Comparison of ENCODE assay signal across 20 cellular contexts in the genomic region with DNA sequence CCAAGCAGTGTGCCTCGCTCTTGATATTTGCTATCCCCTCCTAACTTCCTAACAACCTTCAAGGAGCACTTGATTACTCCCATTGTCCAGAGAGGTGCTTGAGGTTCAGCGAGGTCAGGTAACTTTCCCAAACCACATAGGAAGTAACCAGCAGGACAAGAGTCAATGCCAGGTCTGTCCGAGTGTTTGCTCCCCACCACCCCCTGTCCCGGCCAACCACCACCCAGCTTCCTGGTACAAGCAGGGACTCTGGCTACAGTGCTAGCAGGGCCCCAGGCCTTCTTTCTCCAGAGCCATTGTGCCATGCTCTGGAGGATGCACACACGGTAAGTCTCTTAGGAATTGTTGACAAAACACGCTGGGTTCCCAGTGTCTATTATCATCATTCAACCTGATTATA. TPM values are rescaled to one million over a fixed set of nuclear protein-coding genes. Genes with fewer than 3 reads are reported as not detected.
DNase-seq lines count a peak whose midpoint lies in the region; ATAC-seq and TF ChIP-seq lines count a peak whose summit lies in the region.
"Had no signal": no experiment of that assay in that cellular context is flagged by ENCODE, and none has a peak within 500 bp of the region (broad histone marks: within the 10 kb centered on the region; RNA-seq: fewer than 3 reads in every experiment).

No MANE protein-coding gene starts in this region.

- H3K4me1 Mint-ChIP-seq in activated CD4-positive, alpha-beta memory T cell treated with anti-CD3 and anti-CD28 coated beads for 36 hours (ENCODE audit: low read depth), result peaks cover 54% of the 10 kb centered on the region
- H3K4me1 Mint-ChIP-seq in activated CD4-positive, alpha-beta memory T cell treated with anti-CD3 and anti-CD28 coated beads, Interleukin-2, amount 10 ng/mL, durations not matched to agents 7 days and 5 days, result peaks cover 36% of the 10 kb centered on the region
- H3K4me1 Mint-ChIP-seq in effector memory CD8-positive, alpha-beta T cell (ENCODE audit: low read depth in 2 of 2), result peaks cover 32 to 40% of the 10 kb centered on the region in 2 donors
- peaks cover 33 to 74% (median 60%) of the 10 kb centered on the region in 7 donors for H3K4me1 Mint-ChIP-seq in naive thymus-derived CD4-positive, alpha-beta T cell

- H3K27ac Mint-ChIP-seq in activated CD4-positive, alpha-beta memory T cell treated with anti-CD3 and anti-CD28 coated beads for 36 hours, result peak overlapping the region; percentile 25
- H3K27ac Mint-ChIP-seq in activated CD4-positive, alpha-beta memory T cell treated with anti-CD3 and anti-CD28 coated beads, Interleukin-2, amount 10 ng/mL, durations not matched to agents 7 days and 5 days, result no peak overlapping the region
- H3K27ac Mint-ChIP-seq in effector memory CD8-positive, alpha-beta T cell, result peak overlapping the region; percentile 44 to 74
- H3K27ac Mint-ChIP-seq in naive thymus-derived CD4-positive, alpha-beta T cell, result peak overlapping the region; percentile 38 to 100 (median 96)
- H3K27ac Mint-ChIP-seq: natural killer cell had no signal

- POLR2A ChIA-PET in activated CD4-positive, alpha-beta memory T cell treated with anti-CD3 and anti-CD28 coated beads for 36 hours (lab: Charles Lee), result no interaction called here
- POLR2A ChIA-PET in activated CD4-positive, alpha-beta memory T cell treated with anti-CD3 and anti-CD28 coated beads, Interleukin-2, amount 10 ng/mL, durations not matched to agents 7 days and 5 days (lab: Charles Lee), result no interaction called here
- POLR2A ChIA-PET in naive thymus-derived CD4-positive, alpha-beta T cell (lab: Charles Lee), result interaction anchor here (1.1 to 1.5 kb wide), 3 partner anchors 9 to 25 kb away, joined by 3 to 4 read pairs (median 4); no protein-coding TSS in a partner anchor

- no peaks in the 10 kb centered on the region for H3K36me3 ChIP-seq in MM.1S (replicated peaks; ENCODE audit: insufficient read depth, low read length)
- peaks cover 3 to 59% (median 6%) of the 10 kb centered on the region in 3 experiments for H3K36me3 ChIP-seq in naive thymus-derived CD4-positive, alpha-beta T cell (ENCODE audit: control insufficient read depth in 2 of 3, insufficient read depth in 3 of 3, low read length in 3 of 3)
- H3K36me3 ChIP-seq: brain microvascular endothelial cell, MG63 had no signal

- no peak for DNase-seq in activated CD4-positive, alpha-beta memory T cell treated with anti-CD3 and anti-CD28 coated beads for 36 hours
- DNase-seq in activated CD4-positive, alpha-beta memory T cell treated with anti-CD3 and anti-CD28 coated beads, Interleukin-2, amount 10 ng/mL, durations not matched to agents 7 days and 5 days, result no peak
- DNase-seq in MM.1S (no peak), NCI-H2107 (lab: John Stamatoyannopoulos, UW) (no peak)
- no peak for DNase-seq in effector memory CD8-positive, alpha-beta T cell
- DNase-seq in naive thymus-derived CD4-positive, alpha-beta T cell, result no peak
- DNase-seq: brain microvascular endothelial cell; DMS 273 treated with DMSO at 0.1 percent for 48 hours; HCEC 1CT; mesendoderm; MG63; natural killer cell; NCI-H1436 treated with DMSO at 0.1 percent for 48 hours; NCI-H82; SHP77; stimulated activated CD8-positive, alpha-beta memory T cell treated with anti-CD3 and anti-CD28 coated beads, Interleukin-4, amount 100 ng/mL, for 48 hours had no signal

- no peaks in the 10 kb centered on the region for H4K20me1 ChIP-seq in MM.1S (ENCODE audit: insufficient read depth, low read length)

- H3K9ac ChIP-seq in MM.1S (ENCODE audit: low read length), result no peak overlapping the region

- no peaks in the 10 kb centered on the region for H3K9me2 ChIP-seq in MM.1S (replicated peaks; ENCODE audit: insufficient read depth, low read length)

- intact Hi-C loops in activated CD4-positive, alpha-beta memory T cell treated with anti-CD3 and anti-CD28 coated beads for 36 hours (cut with micrococcal nuclease), result no loop called here
- intact Hi-C loops in naive thymus-derived CD4-positive, alpha-beta T cell (cut with micrococcal nuclease), result no loop called here

- ATAC-seq in effector memory CD8-positive, alpha-beta T cell (replicated peaks), result no peak
- ATAC-seq in naive thymus-derived CD4-positive, alpha-beta T cell, result no peak
- ATAC-seq in HG02642 (IDR thresholded peaks at IDR 0.05; ENCODE audit: poor library complexity, unreplicated experiment), result no peak
- ATAC-seq in GM21737 (IDR thresholded peaks at IDR 0.05; ENCODE audit: unreplicated experiment), result no peak
- ATAC-seq: activated CD4-positive, CD25-positive, alpha-beta regulatory T cell treated with anti-CD3 and anti-CD28 coated beads, Interleukin-2, amount 50 U/mL, for 24 hours; natural killer cell had no signal

- H3K79me2 ChIP-seq in MM.1S (ENCODE audit: low read length), result peaks cover 48% of the 10 kb centered on the region

- H3K9me3 Mint-ChIP-seq in activated CD4-positive, alpha-beta memory T cell treated with anti-CD3 and anti-CD28 coated beads for 36 hours, result no peaks in the 10 kb centered on the region
- no peaks in the 10 kb centered on the region for H3K9me3 Mint-ChIP-seq in activated CD4-positive, alpha-beta memory T cell treated with anti-CD3 and anti-CD28 coated beads, Interleukin-2, amount 10 ng/mL, durations not matched to agents 7 days and 5 days
- H3K9me3 Mint-ChIP-seq in effector memory CD8-positive, alpha-beta T cell, result no peaks in the 10 kb centered on the region
- H3K9me3 Mint-ChIP-seq in naive thymus-derived CD4-positive, alpha-beta T cell, result peaks cover 0 to 3% (median 0%) of the 10 kb centered on the region in 11 donors
- H3K9me3 Mint-ChIP-seq: natural killer cell had no signal

- CTCF ChIA-PET in activated CD4-positive, alpha-beta memory T cell treated with anti-CD3 and anti-CD28 coated beads for 36 hours (lab: Charles Lee), result no interaction called here
- CTCF ChIA-PET in activated CD4-positive, alpha-beta memory T cell treated with anti-CD3 and anti-CD28 coated beads, Interleukin-2, amount 10 ng/mL, durations not matched to agents 7 days and 5 days (lab: Charles Lee), result no interaction called here
- CTCF ChIA-PET in naive thymus-derived CD4-positive, alpha-beta T cell (lab: Charles Lee), result interaction anchor here (0.5 to 2.5 kb wide), 4 partner anchors 15 to 60 kb away, joined by 3 to 8 read pairs (median 3); no protein-coding TSS in a partner anchor

- TF ChIP-seq CTCF in MM.1S (IDR thresholded peaks at IDR 0.05; ENCODE audit: low read length), result no peak

- no peak overlapping the region for H3K4me3 Mint-ChIP-seq in activated CD4-positive, alpha-beta memory T cell treated with anti-CD3 and anti-CD28 coated beads for 36 hours
- no peak overlapping the region for H3K4me3 Mint-ChIP-seq in activated CD4-positive, alpha-beta memory T cell treated with anti-CD3 and anti-CD28 coated beads, Interleukin-2, amount 10 ng/mL, durations not matched to agents 7 days and 5 days
- H3K4me3 Mint-ChIP-seq in effector memory CD8-positive, alpha-beta T cell, result no peak overlapping the region
- H3K4me3 Mint-ChIP-seq in naive thymus-derived CD4-positive, alpha-beta T cell, result peak overlapping the region in 2 of 10 donors; percentile 7 to 40
- H3K4me3 Mint-ChIP-seq: natural killer cell had no signal

- no peaks in the 10 kb centered on the region for H3K9me3 ChIP-seq in MM.1S (replicated peaks; ENCODE audit: insufficient read depth, low read length)
- H3K9me3 ChIP-seq in naive thymus-derived CD4-positive, alpha-beta T cell (ENCODE audit: control insufficient read depth in 2 of 3, low read length in 3 of 3), result no peaks in the 10 kb centered on the region
- H3K9me3 ChIP-seq: adrenal gland, MG63 had no signal

- peaks cover 38% of the 10 kb centered on the region for H3K4me1 ChIP-seq in MM.1S (ENCODE audit: low read length)
- H3K4me1 ChIP-seq in naive thymus-derived CD4-positive, alpha-beta T cell (ENCODE audit: control insufficient read depth in 2 of 2, insufficient read depth in 2 of 2, low read length in 2 of 2), result peaks cover 37 to 50% of the 10 kb centered on the region in 2 donors

- peaks cover 34% of the 10 kb centered on the region for H3F3A ChIP-seq in MM.1S (ENCODE audit: insufficient read depth, low read length)

- H3K27me3 Mint-ChIP-seq in activated CD4-positive, alpha-beta memory T cell treated with anti-CD3 and anti-CD28 coated beads for 36 hours, result no peaks in the 10 kb centered on the region
- H3K27me3 Mint-ChIP-seq in activated CD4-positive, alpha-beta memory T cell treated with anti-CD3 and anti-CD28 coated beads, Interleukin-2, amount 10 ng/mL, durations not matched to agents 7 days and 5 days, result no peaks in the 10 kb centered on the region
- H3K27me3 Mint-ChIP-seq in effector memory CD8-positive, alpha-beta T cell, result no peaks in the 10 kb centered on the region
- H3K27me3 Mint-ChIP-seq in naive thymus-derived CD4-positive, alpha-beta T cell, result no peaks in the 10 kb centered on the region

- no peak overlapping the region for H3K4me3 ChIP-seq in MM.1S (ENCODE audit: low read length)
- H3K4me3 ChIP-seq in naive thymus-derived CD4-positive, alpha-beta T cell (ENCODE audit: low read length), result no peak overlapping the region
- H3K4me3 ChIP-seq: adrenal gland, MG63 had no signal

- H3K36me3 Mint-ChIP-seq in activated CD4-positive, alpha-beta memory T cell treated with anti-CD3 and anti-CD28 coated beads for 36 hours, result peaks cover 13% of the 10 kb centered on the region
- H3K36me3 Mint-ChIP-seq in activated CD4-positive, alpha-beta memory T cell treated with anti-CD3 and anti-CD28 coated beads, Interleukin-2, amount 10 ng/mL, durations not matched to agents 7 days and 5 days (ENCODE audit: low read depth), result peaks cover 74% of the 10 kb centered on the region
- peaks cover 34% of the 10 kb centered on the region for H3K36me3 Mint-ChIP-seq in effector memory CD8-positive, alpha-beta T cell (ENCODE audit: insufficient read depth)
- H3K36me3 Mint-ChIP-seq in naive thymus-derived CD4-positive, alpha-beta T cell, result peaks cover 13 to 50% (median 35%) of the 10 kb centered on the region in 5 donors
- H3K36me3 Mint-ChIP-seq: natural killer cell had no signal

- H2AFZ ChIP-seq in MM.1S (ENCODE audit: low read length), result no peak overlapping the region

- no peak overlapping the region for H3K4me2 ChIP-seq in MM.1S (ENCODE audit: low read depth, low read length)

- no peaks in the 10 kb centered on the region for H3K27me3 ChIP-seq in MM.1S (replicated peaks; ENCODE audit: insufficient read depth, low read length)
- H3K27me3 ChIP-seq in naive thymus-derived CD4-positive, alpha-beta T cell (ENCODE audit: control insufficient read depth in 2 of 2, insufficient read depth in 2 of 2, low read length in 2 of 2), result no peaks in the 10 kb centered on the region
- H3K27me3 ChIP-seq: adrenal gland, brain microvascular endothelial cell, MG63 had no signal

- H3K27ac ChIP-seq in MM.1S (ENCODE audit: low read length), result peak overlapping the region; percentile 100; the same call in 1 of the 2 replicates
- peak overlapping the region; percentile 85 for H3K27ac ChIP-seq in naive thymus-derived CD4-positive, alpha-beta T cell (ENCODE audit: low read depth, low read length)
- H3K27ac ChIP-seq: adrenal gland, brain microvascular endothelial cell had no signal

RNA-seq across cellular contexts. Expression of gene SYNE3, which starts 49.2 kb away (rescaled TPM):
- total RNA-seq in activated CD4-positive, alpha-beta memory T cell treated with anti-CD3 and anti-CD28 coated beads for 36 hours, result 10 to 100 TPM; 35.3 to 37.3 TPM
- total RNA-seq in activated CD4-positive, alpha-beta memory T cell treated with anti-CD3 and anti-CD28 coated beads, Interleukin-2, amount 10 ng/mL, durations not matched to agents 7 days and 5 days, result 10 to 100 TPM; 86.2 to 89.5 TPM
- total RNA-seq in naive thymus-derived CD4-positive, alpha-beta T cell, result 10 to 100 TPM; 46.7 to 83.9 (median 52.5) TPM
- 1 to 10 TPM; 6.8 to 7.0 TPM for polyA plus RNA-seq in naive thymus-derived CD4-positive, alpha-beta T cell
